ENCODE assay signal across 7 cellular contexts in genomic region chr12:47779301-47779942, GRCh38. TPM values are rescaled to one million over a fixed set of nuclear protein-coding genes. Genes with fewer than 3 reads are reported as not detected.
DNase-seq lines count a peak whose midpoint lies in the region; ATAC-seq, FAIRE-seq and TF ChIP-seq lines count a peak whose summit lies in the region.

No MANE protein-coding gene starts in this region.

- no peak overlapping the region for H3K4me2 ChIP-seq in astrocyte (ENCODE audit: low read length)

- 36 to 53% (median 47%) methylated on average over 19 of the region's 19 CpGs for WGBS in small intestine, 3 donors

- FAIRE-seq in astrocyte (lab: Jason Lieb, UNC) (peak; percentile 68), small intestine (lab: Jason Lieb, UNC) (no peak)

- H3K4me1 Mint-ChIP-seq in astrocyte (ENCODE audit: low read depth, unreplicated experiment) = peaks cover 24% of the 10 kb centered on the region

- peak; percentile 88 for ATAC-seq in HG02759 (IDR thresholded peaks at IDR 0.05; ENCODE audit: unreplicated experiment)

- H3K4me3 ChIP-seq in astrocyte (ENCODE audit: insufficient read depth, low read depth, low read length) = no peak overlapping the region
- no peak overlapping the region for H3K4me3 ChIP-seq in small intestine (ENCODE audit: low read depth in 1 of 2, low read length in 2 of 2)

- H3K79me2 ChIP-seq in astrocyte (ENCODE audit: insufficient read depth, low read length) = no peaks in the 10 kb centered on the region

- H3K27ac ChIP-seq in astrocyte (ENCODE audit: low read depth, low read length) = no peak overlapping the region
- H3K27ac ChIP-seq in small intestine (ENCODE audit: low read depth in 1 of 2, low read length in 1 of 2) = no peak overlapping the region

- H3K9ac ChIP-seq in astrocyte (ENCODE audit: low read length) = no peak overlapping the region

- in situ Hi-C loops in GM13976 (cut with MboI; ENCODE audit: low sequenced_read_pairs, unreplicated experiment) = loop anchor here (10.0 kb wide), 1 partner anchor 65 kb away; no protein-coding TSS in a partner anchor

- peak overlapping the region; percentile 34 for H3K27ac Mint-ChIP-seq in astrocyte (ENCODE audit: unreplicated experiment)

- peaks cover 10% of the 10 kb centered on the region for H3K36me3 ChIP-seq in astrocyte (ENCODE audit: insufficient read depth, low read length)
- peaks cover 0 to 6% of the 10 kb centered on the region in 2 donors for H3K36me3 ChIP-seq in small intestine (ENCODE audit: control insufficient read depth in 2 of 2, insufficient read depth in 2 of 2, low read length in 2 of 2)

- no peaks in the 10 kb centered on the region for H3K36me3 Mint-ChIP-seq in astrocyte (ENCODE audit: low read depth, unreplicated experiment)

- H3K27me3 Mint-ChIP-seq in astrocyte (ENCODE audit: low read depth, unreplicated experiment) = no peaks in the 10 kb centered on the region

- H3K27me3 ChIP-seq in astrocyte (ENCODE audit: insufficient read depth, low read length) = no peaks in the 10 kb centered on the region
- H3K27me3 ChIP-seq in small intestine (ENCODE audit: control insufficient read depth in 2 of 2, insufficient read depth in 2 of 2, low read length in 2 of 2) = no peaks in the 10 kb centered on the region

- TF ChIP-seq CTCF in GM13976 (IDR thresholded peaks at IDR 0.05; ENCODE audit: borderline replicate concordance, control extremely low read depth, extremely low read depth, insufficient read depth, missing control alignments) (peak; percentile 85), astrocyte (IDR thresholded peaks at IDR 0.05; ENCODE audit: insufficient read depth, low read depth, low read length) (peak; percentile 97)

- H2AFZ ChIP-seq in astrocyte (ENCODE audit: low read depth, low read length) = no peak overlapping the region

- H3K9me3 ChIP-seq in astrocyte (ENCODE audit: insufficient read depth, low read depth, low read length) (no peaks in the 10 kb centered on the region), small intestine (ENCODE audit: control insufficient read depth, low read depth) (no peaks in the 10 kb centered on the region)

- H3K4me1 ChIP-seq in astrocyte (ENCODE audit: insufficient read depth, low read length) = no peaks in the 10 kb centered on the region
- H3K4me1 ChIP-seq in small intestine (ENCODE audit: control insufficient read depth in 2 of 2, insufficient read depth in 1 of 2, low read depth in 1 of 2, low read length in 1 of 2) = no peaks in the 10 kb centered on the region

- no peaks in the 10 kb centered on the region for H3K9me3 Mint-ChIP-seq in astrocyte (ENCODE audit: unreplicated experiment)

- H3K4me3 Mint-ChIP-seq in astrocyte (ENCODE audit: unreplicated experiment) = no peak overlapping the region

- DNase-seq in GM13976 (ENCODE audit: low spot score) (peak; percentile 92), NCI-H146 treated with DMSO at 0.1 percent for 48 hours (lab: John Stamatoyannopoulos, UW; ENCODE audit: unreplicated experiment) (peak; percentile 65), T-helper 9 cell (peak; percentile 96), astrocyte (ENCODE audit: low read depth) (peak; percentile 49), hypothalamus (lab: John Stamatoyannopoulos, UW) (peak in 50 of 51 donors; percentile 41 to 97 (median 83)), small intestine (peak; percentile 85)

- H4K20me1 ChIP-seq in astrocyte (ENCODE audit: insufficient read depth, low read length) = peaks cover 43% of the 10 kb centered on the region

RNA-seq across cellular contexts. Expression of gene SLC48A1, which starts 6.4 kb away (rescaled TPM):
- total RNA-seq in astrocyte = 17.7 and 23.8 TPM in 2 replicates
- 10 to 100 TPM in 1 of 3 donors, 1 to 10 TPM in 2; 5.1 to 12.1 (median 5.4) TPM for polyA plus RNA-seq in small intestine

RNA-seq across cellular contexts. Expression of gene RAPGEF3, which starts 20.7 kb away (rescaled TPM):
- 5.9 and 8.4 TPM in 2 replicates for total RNA-seq in astrocyte
- polyA plus RNA-seq in small intestine = 10 to 100 TPM in 1 of 3 donors, 1 to 10 TPM in 2; 2.5 to 19.8 (median 2.7) TPM

RNA-seq across cellular contexts. Expression of gene HDAC7, which starts 40.3 kb away (rescaled TPM):
- 76.3 and 92.2 TPM in 2 replicates for total RNA-seq in astrocyte
- 10 to 100 TPM in 1 of 3 donors, 1 to 10 TPM in 2; 2.2 to 30.3 (median 6.2) TPM for polyA plus RNA-seq in small intestine

RNA-seq across cellular contexts. Expression of gene ENDOU, which starts 54.1 kb away (rescaled TPM):
- not detected in 2 replicates for total RNA-seq in astrocyte
- polyA plus RNA-seq in small intestine = under 1 TPM in 1 of 3 donors, not detected in 2; 0.30 TPM
